In the genomic region with DNA sequence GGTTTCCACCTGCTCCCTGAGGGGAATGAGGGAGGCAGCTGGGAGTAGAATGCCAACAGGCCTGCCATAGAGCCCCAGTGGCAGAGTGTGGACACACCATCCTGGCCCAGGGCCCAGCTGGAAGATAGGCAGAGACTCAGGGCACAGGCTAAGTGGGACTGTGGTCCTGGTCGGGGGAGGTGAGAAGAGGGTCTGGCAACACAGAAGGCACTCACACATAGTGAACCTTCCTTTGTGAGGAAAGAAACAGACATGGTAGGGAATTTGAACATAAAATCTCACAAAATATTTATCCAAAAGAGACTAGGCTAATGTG, we compare ENCODE assay signal across 1 cellular context.
TF ChIP-seq lines count a peak whose summit lies in the region.

No MANE protein-coding gene starts in this region.

TF ChIP-seq in A549, 52 proteins besides CTCF, POLR2A, EP300 and RAD21 (continued from another document):
- TF ChIP-seq FOSB (CRISPR knock-in tag; IDR thresholded peaks at IDR 0.05), result no peak
- TF ChIP-seq ZSCAN20 (CRISPR knock-in tag; IDR thresholded peaks at IDR 0.05), result no peak
- TF ChIP-seq, protein P1, sequence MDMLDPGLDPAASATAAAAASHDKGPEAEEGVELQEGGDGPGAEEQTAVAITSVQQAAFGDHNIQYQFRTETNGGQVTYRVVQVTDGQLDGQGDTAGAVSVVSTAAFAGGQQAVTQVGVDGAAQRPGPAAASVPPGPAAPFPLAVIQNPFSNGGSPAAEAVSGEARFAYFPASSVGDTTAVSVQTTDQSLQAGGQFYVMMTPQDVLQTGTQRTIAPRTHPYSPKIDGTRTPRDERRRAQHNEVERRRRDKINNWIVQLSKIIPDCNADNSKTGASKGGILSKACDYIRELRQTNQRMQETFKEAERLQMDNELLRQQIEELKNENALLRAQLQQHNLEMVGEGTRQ (IDR thresholded peaks at IDR 0.05), result no peak
- no peak for TF ChIP-seq RARB (CRISPR knock-in tag; IDR thresholded peaks at IDR 0.05)
- no peak for TF ChIP-seq MYC (IDR thresholded peaks at IDR 0.05; ENCODE audit: borderline replicate concordance, low read length)
- no peak for TF ChIP-seq NR3C1 (IDR thresholded peaks at IDR 0.05)
- TF ChIP-seq RFX5 (IDR thresholded peaks at IDR 0.05), result no peak
- TF ChIP-seq CBX8 (IDR thresholded peaks at IDR 0.05), result no peak
- no peak for TF ChIP-seq BCL3 (IDR thresholded peaks at IDR 0.05)
- TF ChIP-seq MAX (IDR thresholded peaks at IDR 0.05), result no peak
- TF ChIP-seq ELK1 (IDR thresholded peaks at IDR 0.05; ENCODE audit: low read depth, low read length), result no peak
- TF ChIP-seq HOXA7 (CRISPR knock-in tag; IDR thresholded peaks at IDR 0.05), result no peak
